Comparison of ENCODE assay signal across 20 cellular contexts in the genomic region with DNA sequence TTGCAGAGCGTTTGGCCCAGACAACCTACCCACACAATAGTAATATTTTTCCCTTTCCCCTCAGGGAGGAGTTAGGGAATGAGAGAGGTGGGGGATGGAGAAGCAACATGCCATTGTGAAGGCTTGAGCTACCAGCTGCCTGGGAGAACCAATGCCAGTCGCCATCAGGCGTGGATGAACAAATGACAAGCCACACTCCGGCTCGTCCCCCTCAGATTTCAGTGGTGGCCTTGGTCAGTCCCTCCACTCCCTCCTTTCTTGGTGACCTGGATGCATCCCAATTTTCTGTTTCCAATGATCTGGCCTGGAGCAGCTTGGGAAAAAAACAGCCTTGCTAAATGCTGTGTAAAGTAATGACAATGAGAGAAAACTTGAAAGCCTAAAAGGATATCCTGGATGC.
"Had no signal": no experiment of that assay in that cellular context is flagged by ENCODE, and none has a peak within 500 bp of the region (broad histone marks: within the 10 kb centered on the region; RNA-seq: fewer than 3 reads in every experiment).

No MANE protein-coding gene starts in this region.

- H3K36me3 ChIP-seq: prostate gland, thoracic aorta, WERI-Rb-1 had no signal

- DNase-seq: activated CD4-positive, alpha-beta T cell treated with anti-CD3 and anti-CD28 coated beads, Interleukin-2, amount 50 U/mL, for 4 hours; cortex of kidney; effector CD4-positive, alpha-beta T cell; left ventricle myocardium superior; naive B cell; right cardiac atrium; stimulated activated CD4-positive, alpha-beta T cell treated with anti-CD3 and anti-CD28 coated beads, Interleukin-15, amount 100 ng/mL, for 24 hours; stimulated activated CD4-positive, alpha-beta T cell treated with anti-CD3 and anti-CD28 coated beads, Interleukin-4, amount 100 ng/mL, for 24 hours; stomach; upper lobe of left lung; WERI-Rb-1 had no signal

- H3K36me3 Mint-ChIP-seq: activated naive CD8-positive, alpha-beta T cell; memory B cell had no signal

- H3K27ac ChIP-seq: prostate gland, stomach, thoracic aorta, upper lobe of left lung, WERI-Rb-1 had no signal

- H3K27me3 ChIP-seq: stomach, upper lobe of left lung had no signal

- H3K4me3 Mint-ChIP-seq: activated naive CD8-positive, alpha-beta T cell; activated T-helper 1 cell treated with anti-CD3 and anti-CD28 coated beads, Interleukin-12 subunit alpha, Interleukin-12 subunit beta, Interleukin-2, Interleukin-4 antibody, amounts not matched to agents 30 ng/mL and 10 ng/mL and 1 ng/mL, durations not matched to agents 14 hours and 24 hours and 36 hours; central memory CD8-positive, alpha-beta T cell; memory B cell; stimulated activated effector memory CD8-positive, alpha-beta T cell treated with anti-CD3 and anti-CD28 coated beads, Interleukin-12 subunit alpha, Interleukin-12 subunit beta, amount 100 ng/mL, for 72 hours had no signal

- H3K27me3 Mint-ChIP-seq: activated naive CD8-positive, alpha-beta T cell; central memory CD8-positive, alpha-beta T cell; memory B cell; naive B cell had no signal

- H3K27ac Mint-ChIP-seq: activated naive CD8-positive, alpha-beta T cell; activated T-helper 1 cell treated with anti-CD3 and anti-CD28 coated beads, Interleukin-12 subunit alpha, Interleukin-12 subunit beta, Interleukin-2, Interleukin-4 antibody, amounts not matched to agents 30 ng/mL and 10 ng/mL and 1 ng/mL, durations not matched to agents 14 hours and 24 hours and 36 hours; memory B cell; stimulated activated effector memory CD8-positive, alpha-beta T cell treated with anti-CD3 and anti-CD28 coated beads, Interleukin-12 subunit alpha, Interleukin-12 subunit beta, amount 100 ng/mL, for 72 hours had no signal

- H3K9me3 ChIP-seq: prostate gland, stomach, thoracic aorta, upper lobe of left lung had no signal

- H3K4me1 ChIP-seq: prostate gland had no signal

- H3K4me3 ChIP-seq: prostate gland, skin epidermis, stomach, thoracic aorta, upper lobe of left lung had no signal

- ATAC-seq: esophagus mucosa; left ventricle myocardium superior; right cardiac atrium; stimulated activated effector memory CD8-positive, alpha-beta T cell treated with anti-CD3 and anti-CD28 coated beads, Interleukin-12 subunit alpha, Interleukin-12 subunit beta, amount 100 ng/mL, for 72 hours had no signal
